9 cellular contexts compared by ENCODE assay signal in genomic region chr2:144324446-144325045, GRCh38.
DNase-seq lines count a peak whose midpoint lies in the region; ATAC-seq and TF ChIP-seq lines count a peak whose summit lies in the region.
"Had no signal": no experiment of that assay in that cellular context is flagged by ENCODE, and none has a peak within 500 bp of the region (broad histone marks: within the 10 kb centered on the region; RNA-seq: fewer than 3 reads in every experiment).

No MANE protein-coding gene starts in this region.

- peak overlapping the region; percentile 61 for H3K4me3 Mint-ChIP-seq in memory B cell

- H3K36me3 ChIP-seq in OCI-LY3 (replicated peaks; ENCODE audit: low read depth, low read length): peaks cover under 1% of the 10 kb centered on the region
- H3K36me3 ChIP-seq in tibial artery: no peaks in the 10 kb centered on the region

- H3K79me2 ChIP-seq in OCI-LY3 (ENCODE audit: low read length): peaks cover 87% of the 10 kb centered on the region

- H4K20me1 ChIP-seq in OCI-LY3 (ENCODE audit: insufficient read depth, low read length): no peaks in the 10 kb centered on the region

- ATAC-seq in GM18520 (IDR thresholded peaks at IDR 0.05; ENCODE audit: unreplicated experiment) (peak; percentile 24), GM21723 (IDR thresholded peaks at IDR 0.05; ENCODE audit: unreplicated experiment) (peak; percentile 40), memory B cell (ENCODE audit: low read depth) (peak; percentile 13)

- TF ChIP-seq CTCF in OCI-LY3 (IDR thresholded peaks at IDR 0.05; ENCODE audit: low read depth, low read length): no peak
- TF ChIP-seq CTCF in tibial artery (IDR thresholded peaks at IDR 0.05): no peak

- peaks cover 35% of the 10 kb centered on the region for H3K4me1 Mint-ChIP-seq in memory B cell

- peaks cover 3% of the 10 kb centered on the region for H3K36me3 Mint-ChIP-seq in memory B cell

- H3K9me3 Mint-ChIP-seq in memory B cell: no peaks in the 10 kb centered on the region

- H3K27ac ChIP-seq in OCI-LY3 (ENCODE audit: low read length) (peak overlapping the region; percentile 38), tibial artery (no peak overlapping the region)
- H3K27ac ChIP-seq: VCaP had no signal

- H2AFZ ChIP-seq in OCI-LY3 (ENCODE audit: low read depth, low read length): peak overlapping the region; percentile 14; the same call in 1 of the 2 replicates

- H3K4me1 ChIP-seq in OCI-LY3 (ENCODE audit: low read length): peaks cover 23% of the 10 kb centered on the region
- H3K4me1 ChIP-seq in tibial artery: peaks cover 0 to 23% (median 6%) of the 10 kb centered on the region in 4 donors

- H3K27me3 ChIP-seq in OCI-LY3 (ENCODE audit: low read depth, low read length): no peaks in the 10 kb centered on the region
- no peaks in the 10 kb centered on the region for H3K27me3 ChIP-seq in tibial artery

- intact Hi-C loops in tibial artery (cut with DNase I; ENCODE audit: low total_unique reads): no loop called here

- H3K4me3 ChIP-seq in OCI-LY3 (ENCODE audit: low read length): peak overlapping the region; percentile 48
- H3K4me3 ChIP-seq in tibial artery: no peak overlapping the region

- H3K9ac ChIP-seq in OCI-LY3 (ENCODE audit: low read length): peak overlapping the region; percentile 23

- DNase-seq in memory B cell (ENCODE audit: low spot score in 2 of 2): no peak
- DNase-seq in epidermal melanocyte (ENCODE audit: insufficient read length, low spot score): no peak
- no peak for DNase-seq in tibial artery
- no peak for DNase-seq in KG1 (lab: John Stamatoyannopoulos, UW)
- no peak for DNase-seq in SKM-1 (lab: John Stamatoyannopoulos, UW; ENCODE audit: unreplicated experiment)

- H3K27ac Mint-ChIP-seq in memory B cell: peak overlapping the region; percentile 82

- no peaks in the 10 kb centered on the region for H3K27me3 Mint-ChIP-seq in memory B cell

- H3K9me3 ChIP-seq in OCI-LY3 (ENCODE audit: insufficient read depth, low read length) (no peaks in the 10 kb centered on the region), tibial artery (no peaks in the 10 kb centered on the region)

- peak overlapping the region; percentile 72 for H3K4me2 ChIP-seq in OCI-LY3 (ENCODE audit: low read length)
